In the genomic region with DNA sequence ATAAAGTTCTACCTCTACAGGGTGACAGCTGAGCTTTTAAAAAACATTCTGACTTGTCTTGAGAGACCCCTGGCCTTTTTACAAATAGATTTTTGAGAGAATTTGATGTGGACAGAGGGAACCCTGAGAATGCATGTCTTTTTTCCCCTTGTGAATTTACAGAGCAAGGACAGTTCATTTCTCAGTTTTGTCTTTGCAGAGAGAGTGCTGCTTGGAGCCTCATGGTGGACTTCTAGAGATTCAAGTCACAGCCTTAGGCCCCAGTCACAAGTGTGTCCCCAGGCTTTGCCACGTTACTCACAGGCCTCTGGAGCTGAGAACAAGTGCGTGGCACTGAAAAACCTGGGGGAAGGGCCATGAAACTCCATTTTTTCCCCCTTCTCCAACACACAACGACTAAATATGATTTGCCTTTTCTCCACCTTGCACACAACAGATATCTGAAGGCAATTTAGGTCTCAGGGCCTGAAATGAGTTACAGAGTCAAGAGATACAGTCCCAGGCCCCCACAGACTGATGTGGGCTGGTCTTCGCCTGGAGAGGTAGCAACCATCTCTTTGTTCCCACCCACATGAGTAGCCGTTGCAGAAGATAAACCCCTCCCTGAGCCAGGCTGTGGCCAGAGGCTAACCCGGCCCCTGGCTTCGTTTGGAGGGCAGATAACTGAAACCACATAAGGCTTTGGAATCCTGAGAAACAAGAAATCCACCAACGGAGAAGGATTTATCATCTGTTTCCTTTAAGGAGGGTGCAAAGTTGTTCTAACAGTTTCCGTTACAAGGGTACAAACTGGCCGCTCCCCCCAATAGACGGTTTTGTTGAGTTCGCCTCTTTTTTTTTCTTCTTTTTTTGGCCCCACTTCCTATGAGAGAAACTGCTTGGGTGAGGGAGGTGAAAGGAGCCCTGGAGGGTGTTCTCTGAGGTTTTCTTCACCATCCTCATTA, we compare ENCODE assay signal across 8 cellular contexts. TPM values are rescaled to one million over a fixed set of nuclear protein-coding genes. Genes with fewer than 3 reads are reported as not detected.
DNase-seq lines count a peak whose midpoint lies in the region; ATAC-seq and TF ChIP-seq lines count a peak whose summit lies in the region.

No MANE protein-coding gene starts in this region.

- peak overlapping the region; percentile 98 for H3K4me3 Mint-ChIP-seq in activated T-helper 2 cell treated with anti-CD3 and anti-CD28 coated beads, Interferon-gamma antibody, Interleukin-2, Interleukin-4, amounts not matched to agents 10 μg/mL and 5 μg/mL and 100 μg/mL, durations not matched to agents 14 hours and 24 hours and 36 hours (ENCODE audit: low read depth)
- peak overlapping the region; percentile 97 for H3K4me3 Mint-ChIP-seq in neural crest cell

- no peaks in the 10 kb centered on the region for H3K9me3 Mint-ChIP-seq in activated T-helper 2 cell treated with anti-CD3 and anti-CD28 coated beads, Interferon-gamma antibody, Interleukin-2, Interleukin-4, amounts not matched to agents 10 μg/mL and 5 μg/mL and 100 μg/mL, durations not matched to agents 14 hours and 24 hours and 36 hours
- H3K9me3 Mint-ChIP-seq in neural crest cell: no peaks in the 10 kb centered on the region

- TF ChIP-seq CTCF in foreskin keratinocyte (conservative IDR thresholded peaks at IDR 0.05) (no peak), neural crest cell (conservative IDR thresholded peaks at IDR 0.05) (no peak)

- no peaks in the 10 kb centered on the region for H3K27me3 Mint-ChIP-seq in activated T-helper 2 cell treated with anti-CD3 and anti-CD28 coated beads, Interferon-gamma antibody, Interleukin-2, Interleukin-4, amounts not matched to agents 10 μg/mL and 5 μg/mL and 100 μg/mL, durations not matched to agents 14 hours and 24 hours and 36 hours (ENCODE audit: low read depth)
- peaks cover 14% of the 10 kb centered on the region for H3K27me3 Mint-ChIP-seq in neural crest cell (ENCODE audit: low read depth)

- DNase-seq in AG20443 (ENCODE audit: low spot score) (peak; percentile 88), NCI-H82 treated with DMSO at 0.1 percent for 48 hours (lab: John Stamatoyannopoulos, UW; ENCODE audit: unreplicated experiment) (peak; percentile 42), foreskin keratinocyte (peak in 1 of 2 donors; percentile 22), neural crest cell (ENCODE audit: low read depth, low spot score) (peak; percentile 32)
- DNase-seq in activated T-helper 2 cell treated with anti-CD3 and anti-CD28 coated beads, Interferon-gamma antibody, Interleukin-2, Interleukin-4, amounts not matched to agents 10 μg/mL and 5 μg/mL and 100 μg/mL, durations not matched to agents 14 hours and 24 hours and 36 hours (ENCODE audit: low spot score): no peak
- no peak for DNase-seq in central memory CD4-positive, alpha-beta T cell

- H3K36me3 Mint-ChIP-seq in activated T-helper 2 cell treated with anti-CD3 and anti-CD28 coated beads, Interferon-gamma antibody, Interleukin-2, Interleukin-4, amounts not matched to agents 10 μg/mL and 5 μg/mL and 100 μg/mL, durations not matched to agents 14 hours and 24 hours and 36 hours (ENCODE audit: low read depth): peaks cover 29% of the 10 kb centered on the region
- peaks cover 6% of the 10 kb centered on the region for H3K36me3 Mint-ChIP-seq in neural crest cell (ENCODE audit: low read depth)

- peaks cover 62% of the 10 kb centered on the region for H3K4me1 Mint-ChIP-seq in activated T-helper 2 cell treated with anti-CD3 and anti-CD28 coated beads, Interferon-gamma antibody, Interleukin-2, Interleukin-4, amounts not matched to agents 10 μg/mL and 5 μg/mL and 100 μg/mL, durations not matched to agents 14 hours and 24 hours and 36 hours (ENCODE audit: low read depth)
- peaks cover 66% of the 10 kb centered on the region for H3K4me1 Mint-ChIP-seq in neural crest cell

- intact Hi-C loops in activated T-helper 2 cell treated with anti-CD3 and anti-CD28 coated beads, Interferon-gamma antibody, Interleukin-2, Interleukin-4, amounts not matched to agents 10 μg/mL and 5 μg/mL and 100 μg/mL, durations not matched to agents 14 hours and 24 hours and 36 hours (cut with micrococcal nuclease): loop anchor here (1.0 to 2.0 kb wide), 3 partner anchors 16 to 241 kb away; no protein-coding TSS in a partner anchor

- ATAC-seq in foreskin keratinocyte (no peak), GM18858 (IDR thresholded peaks at IDR 0.05; ENCODE audit: unreplicated experiment) (no peak)

- peak overlapping the region; percentile 100 for H3K27ac Mint-ChIP-seq in activated T-helper 2 cell treated with anti-CD3 and anti-CD28 coated beads, Interferon-gamma antibody, Interleukin-2, Interleukin-4, amounts not matched to agents 10 μg/mL and 5 μg/mL and 100 μg/mL, durations not matched to agents 14 hours and 24 hours and 36 hours
- H3K27ac Mint-ChIP-seq in neural crest cell (ENCODE audit: unreplicated experiment): peak overlapping the region; percentile 99

- H3K27me3 ChIP-seq in foreskin keratinocyte: no peaks in the 10 kb centered on the region

- peak; percentile 46 for TF ChIP-seq POLR2A in GM18526 (IDR thresholded peaks at IDR 0.05; ENCODE audit: extremely low read depth, insufficient read length)

- H3K4me1 ChIP-seq in foreskin keratinocyte: peaks cover 11% of the 10 kb centered on the region

- peak overlapping the region; percentile 94 for H3K27ac ChIP-seq in foreskin keratinocyte

RNA-seq across cellular contexts. Expression of a gene that starts 1.0 kb away (rescaled TPM):
- total RNA-seq in activated T-helper 2 cell treated with anti-CD3 and anti-CD28 coated beads, Interferon-gamma antibody, Interleukin-2, Interleukin-4, amounts not matched to agents 10 μg/mL and 5 μg/mL and 100 μg/mL, durations not matched to agents 14 hours and 24 hours and 36 hours: 19.4 and 20.1 TPM in 2 replicates
- total RNA-seq in foreskin keratinocyte (11.7 and 11.9 TPM in 2 replicates), neural crest cell (8.7 and 11.1 TPM in 2 replicates)
- polyA plus RNA-seq in foreskin keratinocyte: 8.7 and 9.4 TPM in 2 replicates

RNA-seq across cellular contexts. Expression of a gene that starts 39.8 kb away (rescaled TPM):
- 62.7 and 64.3 TPM in 2 replicates for total RNA-seq in activated T-helper 2 cell treated with anti-CD3 and anti-CD28 coated beads, Interferon-gamma antibody, Interleukin-2, Interleukin-4, amounts not matched to agents 10 μg/mL and 5 μg/mL and 100 μg/mL, durations not matched to agents 14 hours and 24 hours and 36 hours
- total RNA-seq in foreskin keratinocyte: 17.6 and 18.5 TPM in 2 replicates
- 14.2 and 16.1 TPM in 2 replicates for polyA plus RNA-seq in foreskin keratinocyte
- 41.7 and 44.3 TPM in 2 replicates for total RNA-seq in neural crest cell

Comparison
In these comparisons a context has a peak if more than half of its experiments do, and no peak if none do; other contexts are left out.
1. DNase-seq: peak in AG20443 (single experiment), NCI-H82 treated with DMSO at 0.1 percent for 48 hours (single experiment) and neural crest cell (single experiment); none in activated T-helper 2 cell treated with anti-CD3 and anti-CD28 coated beads, Interferon-gamma antibody, Interleukin-2, Interleukin-4, amounts not matched to agents 10 μg/mL and 5 μg/mL and 100 μg/mL, durations not matched to agents 14 hours and 24 hours and 36 hours (single experiment) and central memory CD4-positive, alpha-beta T cell (single experiment).